Comparison of ENCODE assay signal across 10 cellular contexts in the genomic region with DNA sequence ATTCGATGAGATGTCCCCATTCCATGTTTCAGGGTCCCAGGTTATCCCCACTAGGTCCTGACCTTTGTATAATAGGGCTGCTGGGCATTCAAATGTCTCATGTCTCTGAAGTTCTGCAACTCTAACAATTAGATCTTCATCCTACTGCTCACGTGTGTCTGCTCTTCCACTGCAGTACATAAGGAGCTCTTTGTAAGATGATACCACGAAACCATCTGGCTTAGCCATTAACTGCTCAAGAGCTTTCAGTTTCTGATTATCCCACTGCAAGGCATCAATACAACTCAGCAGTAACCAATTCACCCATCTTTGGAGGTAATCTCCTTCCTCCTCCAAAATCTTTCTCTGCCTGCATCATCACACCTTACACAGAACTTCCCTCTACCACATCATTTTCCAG. TPM values are rescaled to one million over a fixed set of nuclear protein-coding genes. Genes with fewer than 3 reads are reported as not detected.
A peak's percentile ranks its signal among the peaks of the same experiment; 100 is the strongest.
DNase-seq lines count a peak whose midpoint lies in the region; ATAC-seq and TF ChIP-seq lines count a peak whose summit lies in the region.
"Had no signal": no experiment of that assay in that cellular context is flagged by ENCODE, and none has a peak within 500 bp of the region (broad histone marks: within the 10 kb centered on the region; RNA-seq: fewer than 3 reads in every experiment).

No MANE protein-coding gene starts in this region.

- H3K36me3 Mint-ChIP-seq in activated T-cell treated with anti-CD3 and anti-CD28 coated beads, Interleukin-2, amount 50 U/mL, for 72 hours (ENCODE audit: insufficient read depth in 2 of 2), result peaks cover 1 to 7% of the 10 kb centered on the region in 2 donors

- H4K20me1 ChIP-seq in MM.1S (ENCODE audit: insufficient read depth, low read length), result no peaks in the 10 kb centered on the region

- H2AFZ ChIP-seq in MM.1S (ENCODE audit: low read length) (peak overlapping the region; percentile 72), mesenchymal stem cell (ENCODE audit: low read depth, low read length) (no peak overlapping the region)

- no peaks in the 10 kb centered on the region for H3K79me1 ChIP-seq in mesenchymal stem cell (replicated peaks; ENCODE audit: low read length, poor library complexity, severe bottlenecking)

- H4K91ac ChIP-seq in mesenchymal stem cell (ENCODE audit: low read length), result no peak overlapping the region

- H2BK120ac ChIP-seq in mesenchymal stem cell (ENCODE audit: low read depth, low read length), result no peak overlapping the region

- no peak for TF ChIP-seq CTCF in MM.1S (IDR thresholded peaks at IDR 0.05; ENCODE audit: low read length)

- H3K14ac ChIP-seq in mesenchymal stem cell (ENCODE audit: low read length in 2 of 2), result no peak overlapping the region

- H3K9me3 Mint-ChIP-seq in activated T-cell treated with anti-CD3 and anti-CD28 coated beads, Interleukin-2, amount 50 U/mL, for 72 hours, result peaks cover 2 to 4% of the 10 kb centered on the region in 2 donors

- no peak overlapping the region for H3K27ac Mint-ChIP-seq in activated T-cell treated with anti-CD3 and anti-CD28 coated beads, Interleukin-2, amount 50 U/mL, for 72 hours

- H3K4me1 Mint-ChIP-seq in activated T-cell treated with anti-CD3 and anti-CD28 coated beads, Interleukin-2, amount 50 U/mL, for 72 hours (ENCODE audit: low read depth), result no peaks in the 10 kb centered on the region

- H3K9ac ChIP-seq in MM.1S (ENCODE audit: low read length) (no peak overlapping the region), mesenchymal stem cell (ENCODE audit: low read length) (no peak overlapping the region)

- H3K27me3 ChIP-seq in MM.1S (replicated peaks; ENCODE audit: insufficient read depth, low read length) (no peaks in the 10 kb centered on the region), mesenchymal stem cell (ENCODE audit: control insufficient read depth in 1 of 2, insufficient read depth in 1 of 2, low read length in 2 of 2) (no peaks in the 10 kb centered on the region)
- H3K27me3 ChIP-seq: ascending aorta had no signal

- H3K79me2 ChIP-seq in MM.1S (ENCODE audit: low read length), result no peaks in the 10 kb centered on the region

- H3K4ac ChIP-seq in mesenchymal stem cell (ENCODE audit: low read depth in 1 of 2, low read length in 2 of 2), result no peak overlapping the region

- H4K8ac ChIP-seq in mesenchymal stem cell (ENCODE audit: low read length), result no peak overlapping the region

- H3K4me1 ChIP-seq in MM.1S (ENCODE audit: low read length) (peaks cover 19% of the 10 kb centered on the region), mesenchymal stem cell (ENCODE audit: control insufficient read depth, insufficient read depth, low read depth, low read length) (peaks cover 2% of the 10 kb centered on the region)
- H3K4me1 ChIP-seq: ascending aorta had no signal

- H3K9me2 ChIP-seq in MM.1S (replicated peaks; ENCODE audit: insufficient read depth, low read length), result no peaks in the 10 kb centered on the region

- H3K23ac ChIP-seq in mesenchymal stem cell (ENCODE audit: low read length in 2 of 2), result no peak overlapping the region

- H3F3A ChIP-seq in MM.1S (ENCODE audit: insufficient read depth, low read length), result peaks cover 12% of the 10 kb centered on the region; the same call in 1 of the 2 replicates

- peaks cover 15% of the 10 kb centered on the region for H3K27me3 Mint-ChIP-seq in activated T-cell treated with anti-CD3 and anti-CD28 coated beads, Interleukin-2, amount 50 U/mL, for 72 hours (ENCODE audit: low read depth)

- peak overlapping the region; percentile 67 for H3K4me2 ChIP-seq in MM.1S (ENCODE audit: low read depth, low read length)
- H3K4me2 ChIP-seq in mesenchymal stem cell (ENCODE audit: low read length, poor library complexity, severe bottlenecking), result peak overlapping the region; percentile 19

- no peak overlapping the region for H2AK5ac ChIP-seq in mesenchymal stem cell (ENCODE audit: low read length, severe bottlenecking)

- peak; percentile 77 for ATAC-seq in HG02623 (IDR thresholded peaks at IDR 0.05; ENCODE audit: unreplicated experiment)
- ATAC-seq in activated T-cell treated with anti-CD3 and anti-CD28 coated beads, Interleukin-2, amount 50 U/mL, for 72 hours (replicated peaks in 1 of 2), result no peak

- no peak overlapping the region for H2BK5ac ChIP-seq in mesenchymal stem cell (ENCODE audit: low read depth, low read length, poor library complexity, severe bottlenecking)

- no peak overlapping the region for H3K18ac ChIP-seq in mesenchymal stem cell (ENCODE audit: low read depth in 1 of 2, low read length in 2 of 2)

- H2BK15ac ChIP-seq in mesenchymal stem cell (ENCODE audit: low read depth, poor library complexity, severe bottlenecking), result no peak overlapping the region

- H3K36me3 ChIP-seq in MM.1S (replicated peaks; ENCODE audit: insufficient read depth, low read length), result no peaks in the 10 kb centered on the region
- no peaks in the 10 kb centered on the region for H3K36me3 ChIP-seq in mesenchymal stem cell (ENCODE audit: control insufficient read depth in 1 of 2, insufficient read depth in 2 of 2, low read depth in 1 of 2, low read length in 2 of 2)
- H3K36me3 ChIP-seq: ascending aorta had no signal

- H3K9me3 ChIP-seq in MM.1S (replicated peaks; ENCODE audit: insufficient read depth, low read length) (no peaks in the 10 kb centered on the region), mesenchymal stem cell (ENCODE audit: control insufficient read depth, low read length) (peaks cover 4% of the 10 kb centered on the region)
- H3K9me3 ChIP-seq: ascending aorta had no signal

- 69% methylated on average over 3 of the region's 3 CpGs for WGBS in mesenchymal stem cell

- H3K27ac ChIP-seq in MM.1S (ENCODE audit: low read length), result peak overlapping the region; percentile 33; the same call in 1 of the 2 replicates
- H3K27ac ChIP-seq in mesenchymal stem cell (ENCODE audit: low read length, poor library complexity, severe bottlenecking), result no peak overlapping the region
- H3K27ac ChIP-seq: ascending aorta had no signal

- H2BK12ac ChIP-seq in mesenchymal stem cell (ENCODE audit: low read length in 2 of 2), result no peak overlapping the region

- DNase-seq in NCI-H748 (lab: John Stamatoyannopoulos, UW; ENCODE audit: unreplicated experiment), result peak; percentile 18
- no peak for DNase-seq in NCI-H748 treated with DMSO at 0.1 percent for 48 hours (lab: John Stamatoyannopoulos, UW)
- peak; percentile 93 for DNase-seq in MM.1S
- DNase-seq in mesenchymal stem cell, result peak; percentile 18
- no peak for DNase-seq in RPMI8226
- DNase-seq in activated T-cell treated with anti-CD3 and anti-CD28 coated beads, Interleukin-2, amount 50 U/mL, for 72 hours, result no peak
- DNase-seq in hippocampal formation (lab: John Stamatoyannopoulos, UW), result no peak
- DNase-seq: activated CD4-positive, alpha-beta T cell treated with anti-CD3 and anti-CD28 coated beads for 1 hour had no signal

- H3K4me3 ChIP-seq in MM.1S (ENCODE audit: low read length) (peak overlapping the region; percentile 23), mesenchymal stem cell (ENCODE audit: insufficient read depth in 1 of 2, low read depth in 1 of 2, low read length in 2 of 2) (no peak overlapping the region)
- H3K4me3 ChIP-seq: ascending aorta had no signal

- no peak overlapping the region for H3K4me3 Mint-ChIP-seq in activated T-cell treated with anti-CD3 and anti-CD28 coated beads, Interleukin-2, amount 50 U/mL, for 72 hours

RNA-seq across cellular contexts. Expression of gene PPP2CA, which starts 49.9 kb away (rescaled TPM):
- 42.6 TPM for polyA plus RNA-seq in mesenchymal stem cell (2013, experiment 1 of 2)
- 43.2 TPM for polyA plus RNA-seq in mesenchymal stem cell (2013, experiment 2 of 2)
- total RNA-seq in activated T-cell treated with anti-CD3 and anti-CD28 coated beads, Interleukin-2, amount 50 U/mL, for 72 hours, result 100 to 1,000 TPM; 158 to 176 TPM

Comparison
In these comparisons a context has a peak if more than half of its experiments do, and no peak if none do; other contexts are left out.
1. DNase-seq: peak in NCI-H748 (single experiment), MM.1S (single experiment) and mesenchymal stem cell (single experiment); none in NCI-H748 treated with DMSO at 0.1 percent for 48 hours (single experiment), RPMI8226 (single experiment), activated T-cell treated with anti-CD3 and anti-CD28 coated beads, Interleukin-2, amount 50 U/mL, for 72 hours (0 of 2) and hippocampal formation (0 of 2).